12 cellular contexts compared by ENCODE assay signal in the genomic region with DNA sequence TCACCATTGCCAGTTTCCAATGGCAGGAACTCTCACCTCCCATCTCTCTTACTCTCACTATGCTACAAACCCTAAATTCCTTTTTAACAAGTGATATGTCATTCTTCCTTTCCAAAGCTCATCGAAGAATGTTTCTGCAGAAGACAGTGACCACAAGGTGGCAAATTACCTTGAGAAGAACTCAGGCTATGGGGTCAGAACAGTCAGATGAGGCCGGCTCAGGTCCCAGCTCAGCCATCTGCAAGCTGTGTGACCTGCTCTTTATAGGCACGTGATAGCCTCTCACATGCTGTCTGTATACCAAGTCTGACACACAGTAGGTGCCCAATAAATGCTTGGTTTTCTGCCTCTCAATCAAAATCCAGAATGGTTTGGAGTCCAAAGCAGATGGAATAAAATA.
DNase-seq lines count a peak whose midpoint lies in the region; ATAC-seq and TF ChIP-seq lines count a peak whose summit lies in the region.
"Had no signal": no experiment of that assay in that cellular context is flagged by ENCODE, and none has a peak within 500 bp of the region (broad histone marks: within the 10 kb centered on the region; RNA-seq: fewer than 3 reads in every experiment).

No MANE protein-coding gene starts in this region.

- H3K4me2 ChIP-seq in neural progenitor cell = peak overlapping the region; percentile 74

- no peaks in the 10 kb centered on the region for H3K9me3 ChIP-seq in neural progenitor cell (ENCODE audit: low read depth)

- H3K79me2 ChIP-seq in neural progenitor cell (ENCODE audit: low read depth) = peaks cover 67% of the 10 kb centered on the region

- peak; percentile 24 for DNase-seq in NCI-H82 (lab: John Stamatoyannopoulos, UW)
- DNase-seq in NCI-H82 treated with DMSO at 0.1 percent for 48 hours (lab: John Stamatoyannopoulos, UW; ENCODE audit: unreplicated experiment) = no peak
- peak; percentile 7 for DNase-seq in RPMI8226
- peak; percentile 50 for DNase-seq in neural progenitor cell (ENCODE audit: low spot score)
- DNase-seq in activated gamma-delta T cell (lab: John Stamatoyannopoulos, UW) = no peak
- DNase-seq: brain microvascular endothelial cell, NCI-H226, T-cell had no signal

- H3K4me3 Mint-ChIP-seq in neural progenitor cell = no peak overlapping the region
- H3K4me3 Mint-ChIP-seq: T-cell had no signal

- no peak overlapping the region for H2AFZ ChIP-seq in neural progenitor cell (replicated peaks)

- no peak overlapping the region for H3K27ac Mint-ChIP-seq in neural progenitor cell

- peaks cover 8% of the 10 kb centered on the region for H3K27me3 Mint-ChIP-seq in neural progenitor cell (ENCODE audit: insufficient read depth, low read depth)
- H3K27me3 Mint-ChIP-seq: T-cell had no signal

- H3K36me3 Mint-ChIP-seq in neural progenitor cell = peaks cover 11% of the 10 kb centered on the region

- peak; percentile 38 for ATAC-seq in GM21381 (IDR thresholded peaks at IDR 0.05; ENCODE audit: unreplicated experiment)
- no peak for ATAC-seq in HG03457 (IDR thresholded peaks at IDR 0.05; ENCODE audit: unreplicated experiment)
- no peak for ATAC-seq in GM21723 (IDR thresholded peaks at IDR 0.05; ENCODE audit: unreplicated experiment)
- ATAC-seq: sciatic nerve, T-cell had no signal

- peak overlapping the region; percentile 97 for H3K27ac ChIP-seq in neural progenitor cell
- H3K27ac ChIP-seq: brain microvascular endothelial cell had no signal

- H4K20me1 ChIP-seq in neural progenitor cell (ENCODE audit: low read depth) = peaks cover 11% of the 10 kb centered on the region

- H3K4me1 ChIP-seq in neural progenitor cell = peaks cover 55% of the 10 kb centered on the region

- peak overlapping the region; percentile 32 for H3K4me3 ChIP-seq in neural progenitor cell

- H3K4me1 Mint-ChIP-seq in neural progenitor cell = peaks cover 54% of the 10 kb centered on the region

- no peaks in the 10 kb centered on the region for H3K9me3 Mint-ChIP-seq in neural progenitor cell
- H3K9me3 Mint-ChIP-seq: T-cell had no signal

- TF ChIP-seq CTCF in neural progenitor cell (IDR thresholded peaks at IDR 0.05) = peak; percentile 33

- no peak overlapping the region for H3K9ac ChIP-seq in neural progenitor cell

- H3K36me3 ChIP-seq in neural progenitor cell = no peaks in the 10 kb centered on the region
- H3K36me3 ChIP-seq: brain microvascular endothelial cell had no signal

- peaks cover 51% of the 10 kb centered on the region for H3F3A ChIP-seq in neural progenitor cell (ENCODE audit: low read depth)

- H3K27me3 ChIP-seq in neural progenitor cell = no peaks in the 10 kb centered on the region
- H3K27me3 ChIP-seq: brain microvascular endothelial cell had no signal

Comparison
In these comparisons a context has a peak if more than half of its experiments do, and no peak if none do; other contexts are left out.
1. DNase-seq: peak in NCI-H82 (single experiment), RPMI8226 (single experiment) and neural progenitor cell (single experiment); none in NCI-H82 treated with DMSO at 0.1 percent for 48 hours (single experiment) and activated gamma-delta T cell (single experiment).